ENCODE assay signal across 18 cellular contexts in genomic region chr16:81482329-81483063, GRCh38. TPM values are rescaled to one million over a fixed set of nuclear protein-coding genes. Genes with fewer than 3 reads are reported as not detected.
DNase-seq lines count a peak whose midpoint lies in the region; ATAC-seq, FAIRE-seq and TF ChIP-seq lines count a peak whose summit lies in the region.
"Had no signal": no experiment of that assay in that cellular context is flagged by ENCODE, and none has a peak within 500 bp of the region (broad histone marks: within the 10 kb centered on the region; RNA-seq: fewer than 3 reads in every experiment).

No MANE protein-coding gene starts in this region.

- H3K9me3 ChIP-seq in OCI-LY3 (ENCODE audit: insufficient read depth, low read length) = no peaks in the 10 kb centered on the region
- H3K9me3 ChIP-seq in kidney (ENCODE audit: control insufficient read depth in 1 of 2, low read length in 2 of 2) = no peaks in the 10 kb centered on the region
- H3K9me3 ChIP-seq: heart left ventricle, pancreas, uterus had no signal

- peaks cover 88% of the 10 kb centered on the region for H3K79me2 ChIP-seq in OCI-LY3 (ENCODE audit: low read length)

- no peak for ATAC-seq in stimulated activated memory B cell treated with anti-CD40 and anti-IgM and Interleukin-4, amounts not matched to agents 10 μg/mL and 1 μg/mL and 100 μg/mL, for 72 hours
- no peak for ATAC-seq in GM19351 (IDR thresholded peaks at IDR 0.05; ENCODE audit: unreplicated experiment)
- ATAC-seq: pancreas had no signal

- peaks cover 60% of the 10 kb centered on the region for H3K4me1 ChIP-seq in OCI-LY3 (ENCODE audit: low read length)
- peaks cover 32 to 47% of the 10 kb centered on the region in 2 donors for H3K4me1 ChIP-seq in kidney (ENCODE audit: control insufficient read depth in 1 of 2, insufficient read depth in 1 of 2, low read depth in 1 of 2, low read length in 2 of 2)
- H3K4me1 ChIP-seq: uterus had no signal

- no peaks in the 10 kb centered on the region for H3K27me3 ChIP-seq in OCI-LY3 (ENCODE audit: low read depth, low read length)
- H3K27me3 ChIP-seq: heart left ventricle, pancreas, uterus had no signal

- H3K9ac ChIP-seq in OCI-LY3 (ENCODE audit: low read length) = peak overlapping the region; percentile 76; the same call in 1 of the 2 replicates
- H3K9ac ChIP-seq in kidney (ENCODE audit: low read length in 2 of 2) = no peak overlapping the region
- H3K9ac ChIP-seq: GM23248 had no signal

- H4K20me1 ChIP-seq in OCI-LY3 (ENCODE audit: insufficient read depth, low read length) = peaks cover 15% of the 10 kb centered on the region

- H3K27me3 Mint-ChIP-seq in activated naive CD8-positive, alpha-beta T cell = no peaks in the 10 kb centered on the region
- H3K27me3 Mint-ChIP-seq in activated naive CD8-positive, alpha-beta T cell treated with anti-CD3 and anti-CD28 coated beads for 36 hours = no peaks in the 10 kb centered on the region
- no peaks in the 10 kb centered on the region for H3K27me3 Mint-ChIP-seq in stimulated activated memory B cell treated with anti-CD40 and anti-IgM and Interleukin-4, amounts not matched to agents 10 μg/mL and 1 μg/mL and 100 μg/mL, for 72 hours

- H3K36me3 ChIP-seq in OCI-LY3 (replicated peaks; ENCODE audit: low read depth, low read length) (peaks cover 17% of the 10 kb centered on the region), kidney (ENCODE audit: control insufficient read depth in 1 of 2, insufficient read depth in 2 of 2, low read length in 2 of 2) (no peaks in the 10 kb centered on the region)
- H3K36me3 ChIP-seq: heart left ventricle, pancreas, uterus had no signal

- no peak for TF ChIP-seq CTCF in OCI-LY3 (IDR thresholded peaks at IDR 0.05; ENCODE audit: low read depth, low read length)
- no peak for TF ChIP-seq CTCF in kidney (IDR thresholded peaks at IDR 0.05; ENCODE audit: borderline replicate concordance, extremely low read depth, insufficient read depth)

- no peaks in the 10 kb centered on the region for H3K9me3 Mint-ChIP-seq in activated naive CD8-positive, alpha-beta T cell (ENCODE audit: low read depth)
- H3K9me3 Mint-ChIP-seq in activated naive CD8-positive, alpha-beta T cell treated with anti-CD3 and anti-CD28 coated beads for 36 hours = no peaks in the 10 kb centered on the region
- peaks cover 3% of the 10 kb centered on the region for H3K9me3 Mint-ChIP-seq in stimulated activated memory B cell treated with anti-CD40 and anti-IgM and Interleukin-4, amounts not matched to agents 10 μg/mL and 1 μg/mL and 100 μg/mL, for 72 hours
- H3K9me3 Mint-ChIP-seq: T-helper 1 cell treated with Interleukin-12 subunit alpha and Interleukin-12 subunit beta and Interleukin-4 antibody, amounts not matched to agents 30 μg/mL and 1 μg/mL, for 36 hours had no signal

- no peak for DNase-seq in activated naive CD8-positive, alpha-beta T cell treated with anti-CD3 and anti-CD28 coated beads for 36 hours
- DNase-seq in kidney (peak; percentile 69), OCI-M1 (lab: John Stamatoyannopoulos, UW) (no peak), SKM-1 treated with dmso at 0.1 percent for 144 hours (lab: John Stamatoyannopoulos, UW; ENCODE audit: unreplicated experiment) (no peak)
- DNase-seq: activated gamma-delta T cell treated with Interleukin-2 at 50 U/mL for 16 hours, caudate nucleus, DMS79 treated with DMSO at 0.1 percent for 48 hours, GM23248, NCI-H1048, NCI-H446, pancreas, uterus had no signal

- FAIRE-seq in kidney (lab: Jason Lieb, UNC) = no peak
- FAIRE-seq: pancreas had no signal

- H3K36me3 Mint-ChIP-seq in activated naive CD8-positive, alpha-beta T cell = peaks cover 3% of the 10 kb centered on the region
- peaks cover 3% of the 10 kb centered on the region for H3K36me3 Mint-ChIP-seq in activated naive CD8-positive, alpha-beta T cell treated with anti-CD3 and anti-CD28 coated beads for 36 hours
- peaks cover 17% of the 10 kb centered on the region for H3K36me3 Mint-ChIP-seq in stimulated activated memory B cell treated with anti-CD40 and anti-IgM and Interleukin-4, amounts not matched to agents 10 μg/mL and 1 μg/mL and 100 μg/mL, for 72 hours

- intact Hi-C loops in kidney (cut with DNase I) = no loop called here

- H3K4me3 ChIP-seq in OCI-LY3 (ENCODE audit: low read length) = peak overlapping the region; percentile 43; the same call in 1 of the 2 replicates
- no peak overlapping the region for H3K4me3 ChIP-seq in kidney (ENCODE audit: low read length in 2 of 2)
- H3K4me3 ChIP-seq: GM23248, heart left ventricle, pancreas, uterus had no signal

- peak overlapping the region; percentile 54 for H3K27ac Mint-ChIP-seq in activated naive CD8-positive, alpha-beta T cell
- no peak overlapping the region for H3K27ac Mint-ChIP-seq in activated naive CD8-positive, alpha-beta T cell treated with anti-CD3 and anti-CD28 coated beads for 36 hours
- H3K27ac Mint-ChIP-seq in stimulated activated memory B cell treated with anti-CD40 and anti-IgM and Interleukin-4, amounts not matched to agents 10 μg/mL and 1 μg/mL and 100 μg/mL, for 72 hours = peak overlapping the region; percentile 88
- H3K27ac Mint-ChIP-seq: T-helper 1 cell treated with Interleukin-12 subunit alpha and Interleukin-12 subunit beta and Interleukin-4 antibody, amounts not matched to agents 30 μg/mL and 1 μg/mL, for 36 hours had no signal

- H3K4me1 Mint-ChIP-seq in activated naive CD8-positive, alpha-beta T cell (ENCODE audit: low read depth) = peaks cover 52% of the 10 kb centered on the region
- H3K4me1 Mint-ChIP-seq in activated naive CD8-positive, alpha-beta T cell treated with anti-CD3 and anti-CD28 coated beads for 36 hours = peaks cover 46% of the 10 kb centered on the region
- H3K4me1 Mint-ChIP-seq in stimulated activated memory B cell treated with anti-CD40 and anti-IgM and Interleukin-4, amounts not matched to agents 10 μg/mL and 1 μg/mL and 100 μg/mL, for 72 hours = peaks cover 81% of the 10 kb centered on the region

- no peak overlapping the region for H2AFZ ChIP-seq in OCI-LY3 (ENCODE audit: low read depth, low read length)
- H2AFZ ChIP-seq: GM23248 had no signal

- H3K4me2 ChIP-seq in OCI-LY3 (ENCODE audit: low read length) = peak overlapping the region; percentile 77

- no peak overlapping the region for H3K4me3 Mint-ChIP-seq in activated naive CD8-positive, alpha-beta T cell
- no peak overlapping the region for H3K4me3 Mint-ChIP-seq in activated naive CD8-positive, alpha-beta T cell treated with anti-CD3 and anti-CD28 coated beads for 36 hours
- peak overlapping the region; percentile 60 for H3K4me3 Mint-ChIP-seq in stimulated activated memory B cell treated with anti-CD40 and anti-IgM and Interleukin-4, amounts not matched to agents 10 μg/mL and 1 μg/mL and 100 μg/mL, for 72 hours
- H3K4me3 Mint-ChIP-seq: T-helper 1 cell treated with Interleukin-12 subunit alpha and Interleukin-12 subunit beta and Interleukin-4 antibody, amounts not matched to agents 30 μg/mL and 1 μg/mL, for 36 hours had no signal

- H3K27ac ChIP-seq in OCI-LY3 (ENCODE audit: low read length) (peak overlapping the region; percentile 96), kidney (ENCODE audit: low read depth in 2 of 2, low read length in 2 of 2) (peak overlapping the region; percentile 9 to 64)
- H3K27ac ChIP-seq: GM23248, pancreas, uterus had no signal

RNA-seq across cellular contexts. Expression of gene CMIP, which starts 37.9 kb away (rescaled TPM):
- total RNA-seq in activated naive CD8-positive, alpha-beta T cell treated with anti-CD3 and anti-CD28 coated beads for 36 hours = 10 to 100 TPM; 28.1 to 29.7 TPM
- total RNA-seq in kidney = 65.7 TPM
- polyA plus RNA-seq in kidney (ENCODE audit: insufficient read depth, low read depth, low replicate concordance) = 16.6 TPM
